Comparison of ENCODE assay signal across 24 cellular contexts in genomic region chrY:19354061-19354856, GRCh38.
DNase-seq lines count a peak whose midpoint lies in the region; ATAC-seq, FAIRE-seq and TF ChIP-seq lines count a peak whose summit lies in the region.
"Had no signal": no experiment of that assay in that cellular context is flagged by ENCODE, and none has a peak within 500 bp of the region (broad histone marks: within the 10 kb centered on the region; RNA-seq: fewer than 3 reads in every experiment).

No MANE protein-coding gene starts in this region.

- no peaks in the 10 kb centered on the region for H3K36me3 Mint-ChIP-seq in astrocyte (ENCODE audit: low read depth, unreplicated experiment)
- H3K36me3 Mint-ChIP-seq: CD4-positive, alpha-beta memory T cell; stimulated activated memory B cell treated with anti-CD40 and anti-IgM and Interleukin-4, amounts not matched to agents 10 μg/mL and 1 μg/mL and 100 μg/mL, for 72 hours had no signal

- no peaks in the 10 kb centered on the region for H3K9me3 Mint-ChIP-seq in astrocyte (ENCODE audit: unreplicated experiment)
- H3K9me3 Mint-ChIP-seq: activated T-cell treated with anti-CD3 and anti-CD28 coated beads, Interleukin-2, amount 50 U/mL, for 24 hours; CD4-positive, alpha-beta memory T cell; stimulated activated memory B cell treated with anti-CD40 and anti-IgM and Interleukin-4, amounts not matched to agents 10 μg/mL and 1 μg/mL and 100 μg/mL, for 72 hours had no signal

- no peak overlapping the region for H2AFZ ChIP-seq in astrocyte (ENCODE audit: low read depth, low read length)

- peak overlapping the region; percentile 88 for H3K27ac Mint-ChIP-seq in astrocyte (ENCODE audit: unreplicated experiment)
- H3K27ac Mint-ChIP-seq: activated T-cell treated with anti-CD3 and anti-CD28 coated beads, Interleukin-2, amount 50 U/mL, for 24 hours; CD4-positive, alpha-beta memory T cell; progenitor cell of endocrine pancreas; stimulated activated memory B cell treated with anti-CD40 and anti-IgM and Interleukin-4, amounts not matched to agents 10 μg/mL and 1 μg/mL and 100 μg/mL, for 72 hours had no signal

- H3K27me3 Mint-ChIP-seq in astrocyte (ENCODE audit: low read depth, unreplicated experiment), result no peaks in the 10 kb centered on the region
- H3K27me3 Mint-ChIP-seq: activated T-cell treated with anti-CD3 and anti-CD28 coated beads, Interleukin-2, amount 50 U/mL, for 24 hours; CD4-positive, alpha-beta memory T cell; progenitor cell of endocrine pancreas; stimulated activated memory B cell treated with anti-CD40 and anti-IgM and Interleukin-4, amounts not matched to agents 10 μg/mL and 1 μg/mL and 100 μg/mL, for 72 hours had no signal

- H3K4me3 Mint-ChIP-seq in astrocyte (ENCODE audit: unreplicated experiment), result no peak overlapping the region
- H3K4me3 Mint-ChIP-seq: activated T-cell treated with anti-CD3 and anti-CD28 coated beads, Interleukin-2, amount 50 U/mL, for 24 hours; CD4-positive, alpha-beta memory T cell; stimulated activated memory B cell treated with anti-CD40 and anti-IgM and Interleukin-4, amounts not matched to agents 10 μg/mL and 1 μg/mL and 100 μg/mL, for 72 hours had no signal

- H3K9ac ChIP-seq in astrocyte (ENCODE audit: low read length), result no peak overlapping the region

- no peaks in the 10 kb centered on the region for H4K20me1 ChIP-seq in astrocyte (ENCODE audit: insufficient read depth, low read length)

- H3K9me3 ChIP-seq in astrocyte (ENCODE audit: insufficient read depth, low read depth, low read length), result no peaks in the 10 kb centered on the region
- H3K9me3 ChIP-seq: testis, vagina had no signal

- no peak overlapping the region for H3K4me3 ChIP-seq in astrocyte (ENCODE audit: insufficient read depth, low read depth, low read length)
- H3K4me3 ChIP-seq: skin epidermis, testis, vagina had no signal

- no peaks in the 10 kb centered on the region for H3K4me1 ChIP-seq in astrocyte (ENCODE audit: insufficient read depth, low read length)
- H3K4me1 ChIP-seq: testis, vagina had no signal

- H3K79me2 ChIP-seq in astrocyte (ENCODE audit: insufficient read depth, low read length), result no peaks in the 10 kb centered on the region

- H3K4me1 Mint-ChIP-seq in astrocyte (ENCODE audit: low read depth, unreplicated experiment), result peaks cover 26% of the 10 kb centered on the region
- H3K4me1 Mint-ChIP-seq: CD4-positive, alpha-beta memory T cell; stimulated activated memory B cell treated with anti-CD40 and anti-IgM and Interleukin-4, amounts not matched to agents 10 μg/mL and 1 μg/mL and 100 μg/mL, for 72 hours had no signal

- H3K27ac ChIP-seq in astrocyte (ENCODE audit: low read depth, low read length), result no peak overlapping the region
- H3K27ac ChIP-seq: skin epidermis, testis, vagina had no signal

- H3K36me3 ChIP-seq in astrocyte (ENCODE audit: insufficient read depth, low read length), result no peaks in the 10 kb centered on the region
- H3K36me3 ChIP-seq: vagina had no signal

- ATAC-seq in HG02678 (IDR thresholded peaks at IDR 0.05; ENCODE audit: unreplicated experiment), result no peak
- no peak for ATAC-seq in HG02852 (IDR thresholded peaks at IDR 0.05; ENCODE audit: unreplicated experiment)
- ATAC-seq: stimulated activated memory B cell treated with anti-CD40 and anti-IgM and Interleukin-4, amounts not matched to agents 10 μg/mL and 1 μg/mL and 100 μg/mL, for 72 hours had no signal

- H3K4me2 ChIP-seq in astrocyte (ENCODE audit: low read length), result no peak overlapping the region

- H3K27me3 ChIP-seq in astrocyte (ENCODE audit: insufficient read depth, low read length), result no peaks in the 10 kb centered on the region
- H3K27me3 ChIP-seq: testis, vagina had no signal

- DNase-seq in Daoy (ENCODE audit: low read depth), result peak; percentile 67
- DNase-seq in LHCN-M2 (ENCODE audit: low read depth), result peak; percentile 1
- DNase-seq in astrocyte (ENCODE audit: low read depth), result no peak
- DNase-seq in glomerular visceral epithelial cell (ENCODE audit: extremely low spot score), result peak; percentile 87
- no peak for DNase-seq in anterior cingulate cortex (lab: John Stamatoyannopoulos, UW)
- no peak for DNase-seq in SIG-M5 treated with dmso at 0.1 percent for 504 hours (lab: John Stamatoyannopoulos, UW; ENCODE audit: unreplicated experiment)
- DNase-seq: activated CD4-positive, alpha-beta T cell treated with anti-CD3 and anti-CD28 coated beads for 1 hour; activated naive CD4-positive, alpha-beta T cell treated with Interleukin-2 at 50 U/mL for 16 hours; activated T-cell treated with anti-CD3 and anti-CD28 coated beads, Interleukin-2, amount 50 U/mL, for 24 hours; amniotic stem cell; CD4-positive, alpha-beta memory T cell; central memory CD4-positive, alpha-beta T cell; DMS53; IMR-90; SHP77; testis had no signal

- FAIRE-seq in astrocyte (lab: Jason Lieb, UNC), result no peak
- FAIRE-seq: GM12892, TTC549 had no signal

- no peak for TF ChIP-seq CTCF in astrocyte (IDR thresholded peaks at IDR 0.05; ENCODE audit: insufficient read depth, low read depth, low read length)

Comparison
In these comparisons a context has a peak if more than half of its experiments do, and no peak if none do; other contexts are left out.
1. DNase-seq: peak in Daoy (single experiment), LHCN-M2 (single experiment) and glomerular visceral epithelial cell (single experiment); none in astrocyte (single experiment), anterior cingulate cortex (0 of 58) and SIG-M5 treated with dmso at 0.1 percent for 504 hours (single experiment).